ENCODE assay signal across 8 cellular contexts in genomic region chr3:187367561-187368103, GRCh38. TPM values are rescaled to one million over a fixed set of nuclear protein-coding genes. Genes with fewer than 3 reads are reported as not detected.
DNase-seq lines count a peak whose midpoint lies in the region; ATAC-seq, FAIRE-seq and TF ChIP-seq lines count a peak whose summit lies in the region.

No MANE protein-coding gene starts in this region.

- ATAC-seq in HG03139 (IDR thresholded peaks at IDR 0.05; ENCODE audit: unreplicated experiment) = peak; percentile 5
- ATAC-seq in left colon = peak; percentile 14
- no peak for ATAC-seq in HG03108 (IDR thresholded peaks at IDR 0.05; ENCODE audit: unreplicated experiment)

- peak overlapping the region; percentile 90 for H3K4me3 Mint-ChIP-seq in activated T-helper 1 cell treated with anti-CD3 and anti-CD28 coated beads, Interleukin-12 subunit alpha, Interleukin-12 subunit beta, Interleukin-2, Interleukin-4 antibody, amounts not matched to agents 30 ng/mL and 10 ng/mL and 1 ng/mL, durations not matched to agents 14 hours and 24 hours and 36 hours

- peaks cover 19% of the 10 kb centered on the region for H3K4me1 ChIP-seq in suprapubic skin

- H3K9me3 ChIP-seq in suprapubic skin = no peaks in the 10 kb centered on the region

- H3K27me3 ChIP-seq in suprapubic skin = no peaks in the 10 kb centered on the region

- TF ChIP-seq CTCF in suprapubic skin (IDR thresholded peaks at IDR 0.05) = no peak
- no peak for TF ChIP-seq CTCF in GM13976 (IDR thresholded peaks at IDR 0.05; ENCODE audit: borderline replicate concordance, control extremely low read depth, extremely low read depth, insufficient read depth, missing control alignments)

- H3K36me3 Mint-ChIP-seq in activated T-helper 1 cell treated with anti-CD3 and anti-CD28 coated beads, Interleukin-12 subunit alpha, Interleukin-12 subunit beta, Interleukin-2, Interleukin-4 antibody, amounts not matched to agents 30 ng/mL and 10 ng/mL and 1 ng/mL, durations not matched to agents 14 hours and 24 hours and 36 hours (ENCODE audit: low read depth) = peaks cover 31% of the 10 kb centered on the region

- peak overlapping the region; percentile 49 for H3K4me3 ChIP-seq in suprapubic skin

- no peaks in the 10 kb centered on the region for H3K27me3 Mint-ChIP-seq in activated T-helper 1 cell treated with anti-CD3 and anti-CD28 coated beads, Interleukin-12 subunit alpha, Interleukin-12 subunit beta, Interleukin-2, Interleukin-4 antibody, amounts not matched to agents 30 ng/mL and 10 ng/mL and 1 ng/mL, durations not matched to agents 14 hours and 24 hours and 36 hours (ENCODE audit: insufficient read depth)

- peaks cover 9% of the 10 kb centered on the region for H3K36me3 ChIP-seq in suprapubic skin

- no peak for TF ChIP-seq POLR2A in suprapubic skin (IDR thresholded peaks at IDR 0.05)
- no peak for TF ChIP-seq POLR2A in H54 (IDR thresholded peaks at IDR 0.05; ENCODE audit: low read depth, low read length)

- WGBS in suprapubic skin = 86% methylated on average over 8 of the region's 29 CpGs

- intact Hi-C loops in activated T-helper 1 cell treated with anti-CD3 and anti-CD28 coated beads, Interleukin-12 subunit alpha, Interleukin-12 subunit beta, Interleukin-2, Interleukin-4 antibody, amounts not matched to agents 30 ng/mL and 10 ng/mL and 1 ng/mL, durations not matched to agents 14 hours and 24 hours and 36 hours (cut with micrococcal nuclease) = loop anchor here (1.0 to 5.0 kb wide), 2 partner anchors 48 to 1765 kb away; no protein-coding TSS in a partner anchor
- intact Hi-C loops in left colon (cut with DNase I, micrococcal nuclease) = no loop called here

- H3K27ac ChIP-seq in suprapubic skin = peak overlapping the region; percentile 76

- peaks cover 44% of the 10 kb centered on the region for H3K4me1 Mint-ChIP-seq in activated T-helper 1 cell treated with anti-CD3 and anti-CD28 coated beads, Interleukin-12 subunit alpha, Interleukin-12 subunit beta, Interleukin-2, Interleukin-4 antibody, amounts not matched to agents 30 ng/mL and 10 ng/mL and 1 ng/mL, durations not matched to agents 14 hours and 24 hours and 36 hours (ENCODE audit: low read depth)

- DNase-seq in activated T-helper 1 cell treated with anti-CD3 and anti-CD28 coated beads, Interleukin-12 subunit alpha, Interleukin-12 subunit beta, Interleukin-2, Interleukin-4 antibody, amounts not matched to agents 30 ng/mL and 10 ng/mL and 1 ng/mL, durations not matched to agents 14 hours and 24 hours and 36 hours (ENCODE audit: low spot score) = no peak
- DNase-seq in left colon = peak in 1 of 2 donors; percentile 27
- DNase-seq in suprapubic skin (ENCODE audit: low spot score in 2 of 2) = no peak
- no peak for DNase-seq in GM13976 (ENCODE audit: low spot score)
- DNase-seq in H54 (ENCODE audit: insufficient read length, low spot score) = no peak
- DNase-seq in effector CD8-positive, alpha-beta T cell (lab: John Stamatoyannopoulos, UW) = no peak

- TF ChIP-seq EP300 in suprapubic skin (IDR thresholded peaks at IDR 0.05) = no peak

- in situ Hi-C loops in GM13976 (cut with MboI; ENCODE audit: low sequenced_read_pairs, unreplicated experiment) = no loop called here

- peak overlapping the region; percentile 98 for H3K27ac Mint-ChIP-seq in activated T-helper 1 cell treated with anti-CD3 and anti-CD28 coated beads, Interleukin-12 subunit alpha, Interleukin-12 subunit beta, Interleukin-2, Interleukin-4 antibody, amounts not matched to agents 30 ng/mL and 10 ng/mL and 1 ng/mL, durations not matched to agents 14 hours and 24 hours and 36 hours

- FAIRE-seq in H54 (lab: Jason Lieb, UNC) = no peak

- H3K9me3 Mint-ChIP-seq in activated T-helper 1 cell treated with anti-CD3 and anti-CD28 coated beads, Interleukin-12 subunit alpha, Interleukin-12 subunit beta, Interleukin-2, Interleukin-4 antibody, amounts not matched to agents 30 ng/mL and 10 ng/mL and 1 ng/mL, durations not matched to agents 14 hours and 24 hours and 36 hours = no peaks in the 10 kb centered on the region

RNA-seq across cellular contexts. Expression of gene RTP4, which starts 0.6 kb away (rescaled TPM):
- 3.4 and 4.0 TPM in 2 replicates for total RNA-seq in activated T-helper 1 cell treated with anti-CD3 and anti-CD28 coated beads, Interleukin-12 subunit alpha, Interleukin-12 subunit beta, Interleukin-2, Interleukin-4 antibody, amounts not matched to agents 30 ng/mL and 10 ng/mL and 1 ng/mL, durations not matched to agents 14 hours and 24 hours and 36 hours
- 1 to 10 TPM; 5.9 to 6.9 TPM for total RNA-seq in left colon
- 1 to 10 TPM in 1 of 4 donors, under 1 TPM in 1, not detected in 2; 0.42 to 1.3 TPM for total RNA-seq in suprapubic skin
